20 cellular contexts compared by ENCODE assay signal in the genomic region with DNA sequence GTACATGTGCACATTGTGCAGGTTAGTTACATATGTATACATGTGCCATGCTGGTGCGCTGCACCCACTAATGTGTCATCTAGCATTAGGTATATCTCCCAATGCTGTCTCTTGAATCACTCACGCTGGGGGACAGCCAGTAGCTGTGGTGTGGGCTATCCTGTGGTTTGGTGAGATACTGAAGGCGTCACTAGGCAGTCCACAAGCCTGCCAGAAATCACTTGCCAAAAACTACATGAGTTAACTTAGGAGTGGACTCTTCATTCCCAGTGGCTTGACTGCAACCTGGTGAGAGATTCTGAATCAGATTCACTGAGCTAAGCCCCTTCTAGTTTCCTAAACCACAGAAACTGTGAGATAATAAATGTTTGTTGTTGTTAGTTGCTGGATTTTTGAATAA.
DNase-seq lines count a peak whose midpoint lies in the region; ATAC-seq, FAIRE-seq and TF ChIP-seq lines count a peak whose summit lies in the region.
"Had no signal": no experiment of that assay in that cellular context is flagged by ENCODE, and none has a peak within 500 bp of the region (broad histone marks: within the 10 kb centered on the region; RNA-seq: fewer than 3 reads in every experiment).

No MANE protein-coding gene starts in this region.

- H3K9me2 ChIP-seq in GM23248 (ENCODE audit: insufficient read depth) = no peaks in the 10 kb centered on the region

- H2AFZ ChIP-seq in GM23248 = no peak overlapping the region

- H3K4me3 Mint-ChIP-seq in CD4-positive, alpha-beta memory T cell = no peak overlapping the region
- H3K4me3 Mint-ChIP-seq: naive thymus-derived CD8-positive, alpha-beta T cell had no signal

- peaks cover 0 to 7% (median 3%) of the 10 kb centered on the region in 4 donors for H3K4me1 Mint-ChIP-seq in CD4-positive, alpha-beta memory T cell

- H3K9ac ChIP-seq in GM23248 = 0 out of 2 replicates have a peak overlapping the region, but pooled peaks have one; percentile 23
- H3K9ac ChIP-seq: KMS-11 had no signal

- H3K27ac Mint-ChIP-seq in CD4-positive, alpha-beta memory T cell = no peak overlapping the region
- H3K27ac Mint-ChIP-seq: naive thymus-derived CD8-positive, alpha-beta T cell had no signal

- FAIRE-seq in GM12891 (lab: Jason Lieb, UNC) = no peak

- CTCF ChIA-PET in CD4-positive, alpha-beta memory T cell (lab: Charles Lee; ENCODE audit: partially characterized antibody) = interaction anchor here (0.6 kb wide), 1 partner anchor 902 kb away, joined by 3 read pairs; no protein-coding TSS in a partner anchor

- peaks cover 0 to 4% of the 10 kb centered on the region in 2 donors for H3K27me3 Mint-ChIP-seq in CD4-positive, alpha-beta memory T cell

- no peak overlapping the region for H3K4me2 ChIP-seq in GM23248 (ENCODE audit: unreplicated experiment)
- H3K4me2 ChIP-seq: KMS-11 had no signal

- H3K36me3 Mint-ChIP-seq in CD4-positive, alpha-beta memory T cell = no peaks in the 10 kb centered on the region
- H3K36me3 Mint-ChIP-seq: naive thymus-derived CD8-positive, alpha-beta T cell had no signal

- H3K27ac ChIP-seq in GM23248 = peak overlapping the region; percentile 51
- H3K27ac ChIP-seq in CD4-positive, alpha-beta memory T cell (ENCODE audit: low read depth, low read length) = no peak overlapping the region
- H3K27ac ChIP-seq: ascending aorta, C4-2B, KMS-11, psoas muscle, upper lobe of right lung had no signal

- 33 to 35% methylated on average over 3 of the region's 3 CpGs for WGBS in GM23248 (ENCODE audit: low coverage in 1 of 2, low lambda C conversion rate in 2 of 2, missing lambda C conversion rate in 2 of 2), 2 experiments

- POLR2A ChIA-PET in CD4-positive, alpha-beta memory T cell (lab: Charles Lee; ENCODE audit: partially characterized antibody) = interaction anchor here (0.9 kb wide), 1 partner anchor 772 kb away, joined by 3 read pairs; no protein-coding TSS in a partner anchor

- H3F3A ChIP-seq in GM23248 (ENCODE audit: insufficient read depth) = peaks cover 26% of the 10 kb centered on the region

- intact Hi-C loops in CD4-positive, alpha-beta memory T cell (cut with micrococcal nuclease) = no loop called here

- H3K9me3 ChIP-seq in GM23248 (ENCODE audit: low read depth) = no peaks in the 10 kb centered on the region
- no peaks in the 10 kb centered on the region for H3K9me3 ChIP-seq in CD4-positive, alpha-beta memory T cell (ENCODE audit: control insufficient read depth in 1 of 2, low read length in 2 of 2)
- H3K9me3 ChIP-seq: ascending aorta, psoas muscle, upper lobe of right lung had no signal

- H3K4me1 ChIP-seq in GM23248 (ENCODE audit: insufficient read depth) = peaks cover 27% of the 10 kb centered on the region
- no peaks in the 10 kb centered on the region for H3K4me1 ChIP-seq in CD4-positive, alpha-beta memory T cell (ENCODE audit: insufficient read depth, low read length)
- H3K4me1 ChIP-seq: ascending aorta, psoas muscle, upper lobe of right lung had no signal

- no peak for ATAC-seq in GM19023 (IDR thresholded peaks at IDR 0.05; ENCODE audit: unreplicated experiment)
- ATAC-seq: left colon; naive thymus-derived CD8-positive, alpha-beta T cell; upper lobe of right lung had no signal

- DNase-seq in AG08395 (ENCODE audit: low spot score) (peak; percentile 62), GM23248 (peak; percentile 97), amniotic epithelial cell (ENCODE audit: low read depth) (peak; percentile 2), fibroblast of the conjunctiva (ENCODE audit: low read depth) (peak; percentile 52), GM12891 (ENCODE audit: insufficient read length, low spot score) (no peak), SK-N-DZ (ENCODE audit: low spot score) (no peak)
- no peak for DNase-seq in CD4-positive, alpha-beta memory T cell
- DNase-seq: activated CD4-positive, alpha-beta T cell treated with anti-CD3 and anti-CD28 coated beads for 1 hour; effector memory CD4-positive, alpha-beta T cell; left colon; naive thymus-derived CD8-positive, alpha-beta T cell; NCI-H187; NCI-H524; stimulated activated CD8-positive, alpha-beta memory T cell treated with anti-CD3 and anti-CD28 coated beads, Interleukin-4, amount 100 ng/mL, for 48 hours; upper lobe of right lung had no signal

- H3K79me2 ChIP-seq in GM23248 (ENCODE audit: insufficient read depth) = no peaks in the 10 kb centered on the region

- H3K9me3 Mint-ChIP-seq in CD4-positive, alpha-beta memory T cell = no peaks in the 10 kb centered on the region
- H3K9me3 Mint-ChIP-seq: naive thymus-derived CD8-positive, alpha-beta T cell had no signal

- H3K27me3 ChIP-seq in GM23248 (replicated peaks; ENCODE audit: insufficient read depth) = no peaks in the 10 kb centered on the region
- no peaks in the 10 kb centered on the region for H3K27me3 ChIP-seq in CD4-positive, alpha-beta memory T cell (ENCODE audit: insufficient read depth, low read length)
- H3K27me3 ChIP-seq: ascending aorta had no signal

- no peaks in the 10 kb centered on the region for H4K20me1 ChIP-seq in GM23248 (ENCODE audit: insufficient read depth)

- H3K36me3 ChIP-seq in GM23248 (ENCODE audit: low read depth) = no peaks in the 10 kb centered on the region
- no peaks in the 10 kb centered on the region for H3K36me3 ChIP-seq in CD4-positive, alpha-beta memory T cell (ENCODE audit: insufficient read depth, low read length)
- H3K36me3 ChIP-seq: ascending aorta, upper lobe of right lung had no signal

- H3K4me3 ChIP-seq in GM23248 = no peak overlapping the region
- H3K4me3 ChIP-seq in CD4-positive, alpha-beta memory T cell (ENCODE audit: low read length in 2 of 2) = no peak overlapping the region
- H3K4me3 ChIP-seq: ascending aorta, psoas muscle, upper lobe of right lung had no signal

- no peak for TF ChIP-seq POLR2A in GM12891 (IDR thresholded peaks at IDR 0.05; ENCODE audit: low read depth, low read length)

- in situ Hi-C loops in GM23248 (cut with MboI) = no loop called here

TF ChIP-seq in GM12891, 5 proteins besides CTCF, POLR2A, EP300 and RAD21:
- TF ChIP-seq SPI1 (IDR thresholded peaks at IDR 0.05; ENCODE audit: low read depth, low read length) (no peak), POU2F2 (IDR thresholded peaks at IDR 0.05; ENCODE audit: low read depth, low read length) (no peak), POLR2AphosphoS5 (IDR thresholded peaks at IDR 0.05; ENCODE audit: low read depth, low read length) (no peak), PAX5 (IDR thresholded peaks at IDR 0.05; ENCODE audit: insufficient read depth, low read length, severe bottlenecking) (no peak), TAF1 (IDR thresholded peaks at IDR 0.05; ENCODE audit: low read depth, low read length) (no peak)

Comparison
In these comparisons a context has a peak if more than half of its experiments do, and no peak if none do; other contexts are left out.
1. DNase-seq: peak in AG08395 (single experiment), GM23248 (single experiment), amniotic epithelial cell (single experiment) and fibroblast of the conjunctiva (single experiment); none in CD4-positive, alpha-beta memory T cell (0 of 5), GM12891 (single experiment) and SK-N-DZ (single experiment).